Comparison of ENCODE assay signal across 8 cellular contexts in genomic region chr3:136078421-136079364, GRCh38.
DNase-seq lines count a peak whose midpoint lies in the region; ATAC-seq and TF ChIP-seq lines count a peak whose summit lies in the region.

No MANE protein-coding gene starts in this region.

- intact Hi-C loops in aorta (cut with DNase I): loop anchor here (2.0 to 10.0 kb wide), 5 partner anchors 116 to 934 kb away; partner anchors contain the start of genes PCCB (in 2 of the 2), STAG1 (in 2 of the 2) and MSL2 (in 1 of the 2)

- H3K36me3 ChIP-seq in SK-N-MC (ENCODE audit: insufficient read depth, low read length) (no peaks in the 10 kb centered on the region), tibial nerve (peaks cover 0 to 18% (median 0%) of the 10 kb centered on the region in 3 donors), aorta (ENCODE audit: control insufficient read depth in 1 of 2, insufficient read depth in 2 of 2, low read length in 1 of 2) (peaks cover 0 to 3% of the 10 kb centered on the region in 2 donors)

- TF ChIP-seq POLR2A in tibial nerve (IDR thresholded peaks at IDR 0.05): no peak

- H3K27me3 ChIP-seq in foreskin keratinocyte (no peaks in the 10 kb centered on the region), tibial nerve (no peaks in the 10 kb centered on the region), aorta (ENCODE audit: control insufficient read depth in 1 of 2, insufficient read depth in 2 of 2, low read length in 1 of 2) (no peaks in the 10 kb centered on the region)

- TF ChIP-seq EP300 in tibial nerve (IDR thresholded peaks at IDR 0.05): no peak

- H3K9ac ChIP-seq in SK-N-MC (ENCODE audit: insufficient read length): no peak overlapping the region

- DNase-seq in DMS114 treated with DMSO at 0.1 percent for 48 hours (lab: John Stamatoyannopoulos, UW; ENCODE audit: unreplicated experiment) (peak; percentile 45), KG1 (lab: John Stamatoyannopoulos, UW) (peak; percentile 14), SK-N-MC (ENCODE audit: low read depth, low spot score) (peak; percentile 66), foreskin keratinocyte (peak in 1 of 2 donors; percentile 26), tibial nerve (ENCODE audit: low spot score in 2 of 2) (no peak), aorta (no peak)
- no peak for DNase-seq in activated naive CD4-positive, alpha-beta T cell treated with anti-CD3 and anti-CD28 coated beads, Interleukin-2, amount 50 U/mL, for 16 hours

- H3K27ac ChIP-seq in SK-N-MC: peak overlapping the region; percentile 20; the same call in 1 of the 2 replicates
- H3K27ac ChIP-seq in foreskin keratinocyte: no peak overlapping the region
- peak overlapping the region in 1 of 4 donors; percentile 0 for H3K27ac ChIP-seq in tibial nerve
- no peak overlapping the region for H3K27ac ChIP-seq in aorta (ENCODE audit: low read depth in 1 of 2, low read length in 2 of 2)

- H3K4me3 ChIP-seq in SK-N-MC: no peak overlapping the region
- H3K4me3 ChIP-seq in tibial nerve: no peak overlapping the region
- H3K4me3 ChIP-seq in aorta (ENCODE audit: low read length in 2 of 2): no peak overlapping the region

- TF ChIP-seq CTCF in foreskin keratinocyte (conservative IDR thresholded peaks at IDR 0.05) (peak; percentile 81), tibial nerve (IDR thresholded peaks at IDR 0.05) (peak; percentile 35 to 67 (median 53))

- ATAC-seq in foreskin keratinocyte (peak; percentile 36), aorta (ENCODE audit: low FRiP score) (no peak), GM18909 (IDR thresholded peaks at IDR 0.05; ENCODE audit: poor library complexity, unreplicated experiment) (no peak)

- H3K9me3 ChIP-seq in SK-N-MC (ENCODE audit: low read depth, low read length) (no peaks in the 10 kb centered on the region), tibial nerve (no peaks in the 10 kb centered on the region), aorta (ENCODE audit: control insufficient read depth, low read length) (no peaks in the 10 kb centered on the region)

- 76 to 78% methylated on average over 6 of the region's 6 CpGs for WGBS in tibial nerve, 2 donors
- WGBS in aorta, 2 donors: 65 to 67% methylated on average over 6 of the region's 6 CpGs

- H3K4me1 ChIP-seq in foreskin keratinocyte: no peaks in the 10 kb centered on the region
- H3K4me1 ChIP-seq in tibial nerve: no peaks in the 10 kb centered on the region
- H3K4me1 ChIP-seq in aorta (ENCODE audit: control insufficient read depth in 1 of 2, insufficient read depth in 2 of 2, low read length in 2 of 2): no peaks in the 10 kb centered on the region

Comparison
In these comparisons a context has a peak if more than half of its experiments do, and no peak if none do; other contexts are left out.
1. DNase-seq: peak in DMS114 treated with DMSO at 0.1 percent for 48 hours (single experiment), KG1 (single experiment) and SK-N-MC (single experiment); none in tibial nerve (0 of 2), aorta (0 of 2) and activated naive CD4-positive, alpha-beta T cell treated with anti-CD3 and anti-CD28 coated beads, Interleukin-2, amount 50 U/mL, for 16 hours (single experiment).